Comparison of ENCODE assay signal across 1 cellular context in genomic region chr22:49084203-49084602, GRCh38.
TF ChIP-seq lines count a peak whose summit lies in the region.

No MANE protein-coding gene starts in this region.

TF ChIP-seq in SK-N-SH treated with all-trans-retinoic acid at 6 μM for 48 hours, 23 proteins besides CTCF, POLR2A, EP300 and RAD21 (continued from another document):
- TF ChIP-seq CSRNP3 (CRISPR knock-in tag; IDR thresholded peaks at IDR 0.05): no peak
- no peak for TF ChIP-seq ZFP30 (CRISPR knock-in tag; IDR thresholded peaks at IDR 0.05)
- TF ChIP-seq TCF4 (CRISPR knock-in tag; IDR thresholded peaks at IDR 0.05; ENCODE audit: borderline replicate concordance): no peak
